ENCODE assay signal across 18 cellular contexts in the genomic region with DNA sequence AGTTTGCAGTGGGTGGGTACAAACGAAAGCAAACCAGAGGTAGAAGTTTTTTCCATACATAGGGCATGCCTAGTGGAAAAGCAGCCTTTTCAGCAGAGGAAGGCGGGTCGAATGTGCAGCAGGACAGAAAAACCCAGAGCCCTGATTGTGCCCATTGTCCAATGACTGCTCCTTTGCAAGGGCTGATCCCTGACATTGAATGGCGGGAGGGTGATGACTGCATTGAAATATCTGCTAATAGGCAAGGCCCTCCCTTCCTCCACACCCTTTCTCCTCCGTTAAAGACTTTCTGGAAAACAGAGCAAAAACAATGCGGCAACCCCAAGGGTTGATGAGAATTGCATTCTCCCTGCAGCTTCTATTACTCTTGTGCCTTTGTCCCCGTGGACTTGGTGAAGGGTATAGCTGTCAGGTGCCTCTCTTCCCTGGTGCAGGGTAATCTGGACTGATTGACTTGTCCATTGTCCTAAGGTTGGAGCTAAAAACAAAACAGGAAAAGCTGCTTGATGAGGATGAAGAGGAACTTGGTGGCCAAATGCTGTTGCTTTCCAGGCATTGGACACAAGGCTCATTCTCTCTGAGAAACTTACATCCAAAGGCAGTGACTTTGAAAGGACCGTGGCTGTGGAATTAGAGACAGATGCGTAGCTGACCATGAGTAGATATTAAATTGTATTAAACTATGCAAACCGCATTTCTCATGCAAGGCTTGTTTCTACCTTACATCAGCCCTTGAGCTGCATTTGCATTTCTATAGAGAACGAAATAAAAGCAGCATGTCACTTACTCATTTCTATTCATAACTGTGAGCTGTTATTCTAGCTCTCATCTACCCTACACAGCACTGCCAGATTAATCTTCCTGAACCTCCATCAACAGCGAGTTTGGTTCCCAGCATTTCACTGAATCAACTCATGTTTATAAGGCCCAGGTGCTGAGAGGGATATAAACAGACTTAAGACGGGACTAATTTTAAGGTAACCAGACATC.
"Had no signal": no experiment of that assay in that cellular context is flagged by ENCODE, and none has a peak within 500 bp of the region (broad histone marks: within the 10 kb centered on the region; RNA-seq: fewer than 3 reads in every experiment).

No MANE protein-coding gene starts in this region.

- H3K4me1 Mint-ChIP-seq: activated B cell treated with CpG ODN at 0.5 μM for 24 hours; activated naive CD8-positive, alpha-beta T cell treated with anti-CD3 and anti-CD28 coated beads, Interleukin-2, amount 10 ng/mL, durations not matched to agents 7 days and 5 days; natural killer cell; stimulated activated effector memory CD8-positive, alpha-beta T cell treated with anti-CD3 and anti-CD28 coated beads, Interleukin-12 subunit alpha, Interleukin-12 subunit beta, amount 100 ng/mL, for 72 hours had no signal

- H3K36me3 Mint-ChIP-seq: activated naive CD8-positive, alpha-beta T cell treated with anti-CD3 and anti-CD28 coated beads, Interleukin-2, amount 10 ng/mL, durations not matched to agents 7 days and 5 days; natural killer cell; stimulated activated effector memory CD8-positive, alpha-beta T cell treated with anti-CD3 and anti-CD28 coated beads, Interleukin-12 subunit alpha, Interleukin-12 subunit beta, amount 100 ng/mL, for 72 hours had no signal

- FAIRE-seq: keratinocyte had no signal

- DNase-seq: activated B cell treated with CpG ODN at 0.5 μM for 24 hours; activated CD4-positive, alpha-beta T cell treated with anti-CD3 and anti-CD28 coated beads, Interleukin-2, amount 50 U/mL, for 1 hour; activated naive CD8-positive, alpha-beta T cell treated with anti-CD3 and anti-CD28 coated beads, Interleukin-2, amount 10 ng/mL, durations not matched to agents 7 days and 5 days; dermis blood vessel endothelial cell; gastrocnemius medialis; mesenchymal stem cell; natural killer cell; ovary; sigmoid colon; stimulated activated CD4-positive, alpha-beta T cell treated with anti-CD3 and anti-CD28 coated beads, Interleukin-12 subunit alpha, Interleukin-12 subunit beta, amount 100 ng/mL, for 4 hours; SW 1271; transverse colon had no signal

- H3K27ac ChIP-seq: breast epithelium, gastrocnemius medialis, left lung, ovary, sigmoid colon, transverse colon had no signal

- H3K4me3 ChIP-seq: breast epithelium, gastrocnemius medialis, left lung, ovary, sigmoid colon, transverse colon had no signal

- H3K9me3 Mint-ChIP-seq: activated naive CD8-positive, alpha-beta T cell treated with anti-CD3 and anti-CD28 coated beads, Interleukin-2, amount 10 ng/mL, durations not matched to agents 7 days and 5 days; activated T-helper 1 cell treated with anti-CD3 and anti-CD28 coated beads, Interleukin-12 subunit alpha, Interleukin-12 subunit beta, Interleukin-2, Interleukin-4 antibody, amounts not matched to agents 30 ng/mL and 10 ng/mL and 1 ng/mL, durations not matched to agents 14 hours and 24 hours and 36 hours; natural killer cell; stimulated activated effector memory CD8-positive, alpha-beta T cell treated with anti-CD3 and anti-CD28 coated beads, Interleukin-12 subunit alpha, Interleukin-12 subunit beta, amount 100 ng/mL, for 72 hours; T-helper 2 cell treated with Interferon-gamma antibody and Interleukin-4, amounts not matched to agents 5 μg/mL and 100 μg/mL, for 36 hours had no signal

- H3K27ac Mint-ChIP-seq: activated B cell treated with CpG ODN at 0.5 μM for 24 hours; activated naive CD8-positive, alpha-beta T cell treated with anti-CD3 and anti-CD28 coated beads, Interleukin-2, amount 10 ng/mL, durations not matched to agents 7 days and 5 days; activated T-helper 1 cell treated with anti-CD3 and anti-CD28 coated beads, Interleukin-12 subunit alpha, Interleukin-12 subunit beta, Interleukin-2, Interleukin-4 antibody, amounts not matched to agents 30 ng/mL and 10 ng/mL and 1 ng/mL, durations not matched to agents 14 hours and 24 hours and 36 hours; natural killer cell; stimulated activated effector memory CD8-positive, alpha-beta T cell treated with anti-CD3 and anti-CD28 coated beads, Interleukin-12 subunit alpha, Interleukin-12 subunit beta, amount 100 ng/mL, for 72 hours; T-helper 2 cell treated with Interferon-gamma antibody and Interleukin-4, amounts not matched to agents 5 μg/mL and 100 μg/mL, for 36 hours had no signal

- H3K27me3 Mint-ChIP-seq: activated naive CD8-positive, alpha-beta T cell treated with anti-CD3 and anti-CD28 coated beads, Interleukin-2, amount 10 ng/mL, durations not matched to agents 7 days and 5 days had no signal

- ATAC-seq: gastrocnemius medialis; natural killer cell; stimulated activated effector memory CD8-positive, alpha-beta T cell treated with anti-CD3 and anti-CD28 coated beads, Interleukin-12 subunit alpha, Interleukin-12 subunit beta, amount 100 ng/mL, for 72 hours had no signal

- H3K36me3 ChIP-seq: breast epithelium, gastrocnemius medialis, left lung, ovary, sigmoid colon, transverse colon had no signal

- H3K27me3 ChIP-seq: breast epithelium, gastrocnemius medialis, left lung, ovary, sigmoid colon, transverse colon had no signal

- H3K4me1 ChIP-seq: breast epithelium, gastrocnemius medialis, left lung, sigmoid colon, transverse colon had no signal

- H3K4me3 Mint-ChIP-seq: activated B cell treated with CpG ODN at 0.5 μM for 24 hours; activated naive CD8-positive, alpha-beta T cell treated with anti-CD3 and anti-CD28 coated beads, Interleukin-2, amount 10 ng/mL, durations not matched to agents 7 days and 5 days; activated T-helper 1 cell treated with anti-CD3 and anti-CD28 coated beads, Interleukin-12 subunit alpha, Interleukin-12 subunit beta, Interleukin-2, Interleukin-4 antibody, amounts not matched to agents 30 ng/mL and 10 ng/mL and 1 ng/mL, durations not matched to agents 14 hours and 24 hours and 36 hours; natural killer cell; stimulated activated effector memory CD8-positive, alpha-beta T cell treated with anti-CD3 and anti-CD28 coated beads, Interleukin-12 subunit alpha, Interleukin-12 subunit beta, amount 100 ng/mL, for 72 hours; T-helper 2 cell treated with Interferon-gamma antibody and Interleukin-4, amounts not matched to agents 5 μg/mL and 100 μg/mL, for 36 hours had no signal

- H3K9me3 ChIP-seq: breast epithelium, gastrocnemius medialis, left lung, ovary, sigmoid colon, transverse colon had no signal
